Comparison of ENCODE assay signal across 1 cellular context in genomic region chr20:1802385-1803215, GRCh38.
TF ChIP-seq lines count a peak whose summit lies in the region.

No MANE protein-coding gene starts in this region.

TF ChIP-seq in HepG2, 621 proteins besides CTCF, POLR2A, EP300 and RAD21 (continued from another document):
- peak; percentile 49; the same call in 1 of the 2 replicates for TF ChIP-seq MYPOP (CRISPR knock-in tag; IDR thresholded peaks at IDR 0.05)
- 0 out of 2 replicates have a peak, but pooled peaks have one; percentile 40 for TF ChIP-seq HIVEP1 (CRISPR knock-in tag; IDR thresholded peaks at IDR 0.05)
- TF ChIP-seq ZNF180 (CRISPR knock-in tag; IDR thresholded peaks at IDR 0.05; ENCODE audit: borderline replicate concordance, low read depth) = no peak
- 0 out of 2 replicates have a peak, but pooled peaks have one; percentile 69 for TF ChIP-seq MTERF4 (CRISPR knock-in tag; IDR thresholded peaks at IDR 0.05)
- TF ChIP-seq NONO (IDR thresholded peaks at IDR 0.05) = no peak
- peak; percentile 56; the same call in 1 of the 2 replicates for TF ChIP-seq NONO (CRISPR knock-in tag; conservative IDR thresholded peaks at IDR 0.05)
- 0 out of 2 replicates have a peak, but pooled peaks have one; percentile 32 for TF ChIP-seq ZNF607 (CRISPR knock-in tag; IDR thresholded peaks at IDR 0.05; ENCODE audit: borderline replicate concordance)
- TF ChIP-seq THAP11 (CRISPR knock-in tag; IDR thresholded peaks at IDR 0.05) = 0 out of 2 replicates have a peak, but pooled peaks have one; percentile 28
- 0 out of 2 replicates have a peak, but pooled peaks have one; percentile 29 for TF ChIP-seq ZBTB39 (CRISPR knock-in tag; IDR thresholded peaks at IDR 0.05)
- TF ChIP-seq ZNF24 (IDR thresholded peaks at IDR 0.05) = no peak
- peak; percentile 36; the same call in 1 of the 2 replicates for TF ChIP-seq UBTF (CRISPR knock-in tag; IDR thresholded peaks at IDR 0.05)
- peak; percentile 90 for TF ChIP-seq STAG1 (CRISPR knock-in tag; IDR thresholded peaks at IDR 0.05)
- peak; percentile 74 for TF ChIP-seq AGO1 (IDR thresholded peaks at IDR 0.05; ENCODE audit: low read depth, low read length, poor library complexity, severe bottlenecking)
- peak; percentile 86 for TF ChIP-seq RBM39 (IDR thresholded peaks at IDR 0.05; ENCODE audit: low read depth, low read length, poor library complexity, severe bottlenecking)
- TF ChIP-seq DMAP1 (CRISPR knock-in tag; IDR thresholded peaks at IDR 0.05) = no peak
- 0 out of 2 replicates have a peak, but pooled peaks have one; percentile 20 for TF ChIP-seq ELF1 (CRISPR knock-in tag; IDR thresholded peaks at IDR 0.05)
- TF ChIP-seq ARID2 (CRISPR knock-in tag; IDR thresholded peaks at IDR 0.05; ENCODE audit: borderline replicate concordance) = no peak
- no peak for TF ChIP-seq TFAP4 (IDR thresholded peaks at IDR 0.05; ENCODE audit: borderline replicate concordance, low read depth)
- 0 out of 2 replicates have a peak, but pooled peaks have one; percentile 51 for TF ChIP-seq NRL (CRISPR knock-in tag; IDR thresholded peaks at IDR 0.05; ENCODE audit: borderline replicate concordance)
- peak; percentile 79 for TF ChIP-seq THRA (CRISPR knock-in tag; IDR thresholded peaks at IDR 0.05; ENCODE audit: borderline replicate concordance)
- peak; percentile 66; the same call in 1 of the 2 replicates for TF ChIP-seq MAZ (IDR thresholded peaks at IDR 0.05; ENCODE audit: borderline replicate concordance, low read depth, low read length)
- TF ChIP-seq MAZ (CRISPR knock-in tag; IDR thresholded peaks at IDR 0.05; ENCODE audit: low read depth) = no peak
- TF ChIP-seq ELF3 (CRISPR knock-in tag; IDR thresholded peaks at IDR 0.05) = 0 out of 2 replicates have a peak, but pooled peaks have one; percentile 36
- TF ChIP-seq ZNF629 (CRISPR knock-in tag; conservative IDR thresholded peaks at IDR 0.05) = 0 out of 2 replicates have a peak, but pooled peaks have one; percentile 32
- peak; percentile 63; the same call in 1 of the 2 replicates for TF ChIP-seq ZNF501 (CRISPR knock-in tag; IDR thresholded peaks at IDR 0.05)
- TF ChIP-seq TEAD3 (CRISPR knock-in tag; optimal IDR thresholded peaks at IDR 0.05; ENCODE audit: borderline replicate concordance) = peak; percentile 6
- peak; percentile 63 for TF ChIP-seq SRSF1 (optimal IDR thresholded peaks at IDR 0.05; ENCODE audit: low read depth, low read length)
- TF ChIP-seq ZNF574 (CRISPR knock-in tag; IDR thresholded peaks at IDR 0.05) = peak; percentile 31; the same call in 1 of the 2 replicates
- TF ChIP-seq ZNF512B (CRISPR knock-in tag; IDR thresholded peaks at IDR 0.05; ENCODE audit: borderline replicate concordance) = peak; percentile 79; the same call in 1 of the 2 replicates
- peak; percentile 67; the same call in 1 of the 2 replicates for TF ChIP-seq ZNF567 (CRISPR knock-in tag; IDR thresholded peaks at IDR 0.05; ENCODE audit: borderline replicate concordance)
- peak; percentile 77; the same call in 1 of the 2 replicates for TF ChIP-seq ZBTB4 (CRISPR knock-in tag; IDR thresholded peaks at IDR 0.05; ENCODE audit: borderline replicate concordance)
